2 cellular contexts compared by ENCODE assay signal in the genomic region with DNA sequence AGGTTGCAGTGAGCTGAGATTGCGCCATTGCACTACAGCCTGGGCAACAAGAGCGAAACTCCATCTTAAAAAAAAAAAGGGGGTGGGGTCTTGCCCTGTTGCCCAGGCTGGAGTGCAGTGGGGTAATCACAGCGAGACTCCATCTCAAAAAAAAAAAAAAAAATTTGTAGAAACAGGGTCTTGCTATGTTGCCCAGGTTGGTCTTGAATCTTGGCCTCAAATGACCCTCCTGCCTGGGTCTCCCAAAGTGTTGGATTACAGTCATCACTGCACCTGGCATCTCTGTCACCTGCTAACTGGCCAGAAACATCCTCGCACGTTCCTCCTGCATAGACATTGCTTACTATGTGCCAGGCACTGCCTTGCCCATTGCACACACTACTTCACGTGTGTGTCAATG.
A peak's percentile ranks its signal among the peaks of the same experiment; 100 is the strongest.
TF ChIP-seq lines count a peak whose summit lies in the region.

No MANE protein-coding gene starts in this region.

TF ChIP-seq in GM12891, 5 proteins besides CTCF, POLR2A, EP300 and RAD21:
- TF ChIP-seq PAX5 (IDR thresholded peaks at IDR 0.05; ENCODE audit: insufficient read depth, low read length, severe bottlenecking) (no peak), TAF1 (IDR thresholded peaks at IDR 0.05; ENCODE audit: low read depth, low read length) (no peak), POLR2AphosphoS5 (IDR thresholded peaks at IDR 0.05; ENCODE audit: low read depth, low read length) (no peak), SPI1 (IDR thresholded peaks at IDR 0.05; ENCODE audit: low read depth, low read length) (no peak), POU2F2 (IDR thresholded peaks at IDR 0.05; ENCODE audit: low read depth, low read length) (no peak)

TF ChIP-seq in GM12878, 131 proteins besides CTCF, POLR2A, EP300 and RAD21:
- TF ChIP-seq BMI1 (IDR thresholded peaks at IDR 0.05; ENCODE audit: borderline replicate concordance) = no peak
- no peak for TF ChIP-seq BHLHE40 (IDR thresholded peaks at IDR 0.05; ENCODE audit: borderline replicate concordance in 1 of 2, low read depth in 2 of 2, low read length in 1 of 2)
- TF ChIP-seq, protein P1, sequence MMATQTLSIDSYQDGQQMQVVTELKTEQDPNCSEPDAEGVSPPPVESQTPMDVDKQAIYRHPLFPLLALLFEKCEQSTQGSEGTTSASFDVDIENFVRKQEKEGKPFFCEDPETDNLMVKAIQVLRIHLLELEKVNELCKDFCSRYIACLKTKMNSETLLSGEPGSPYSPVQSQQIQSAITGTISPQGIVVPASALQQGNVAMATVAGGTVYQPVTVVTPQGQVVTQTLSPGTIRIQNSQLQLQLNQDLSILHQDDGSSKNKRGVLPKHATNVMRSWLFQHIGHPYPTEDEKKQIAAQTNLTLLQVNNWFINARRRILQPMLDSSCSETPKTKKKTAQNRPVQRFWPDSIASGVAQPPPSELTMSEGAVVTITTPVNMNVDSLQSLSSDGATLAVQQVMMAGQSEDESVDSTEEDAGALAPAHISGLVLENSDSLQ (IDR thresholded peaks at IDR 0.05) = 0 out of 2 replicates have a peak, but pooled peaks have one; percentile 24
- TF ChIP-seq WRNIP1 (IDR thresholded peaks at IDR 0.05; ENCODE audit: borderline replicate concordance, low read depth, low read length) = no peak
- TF ChIP-seq, protein P2, sequence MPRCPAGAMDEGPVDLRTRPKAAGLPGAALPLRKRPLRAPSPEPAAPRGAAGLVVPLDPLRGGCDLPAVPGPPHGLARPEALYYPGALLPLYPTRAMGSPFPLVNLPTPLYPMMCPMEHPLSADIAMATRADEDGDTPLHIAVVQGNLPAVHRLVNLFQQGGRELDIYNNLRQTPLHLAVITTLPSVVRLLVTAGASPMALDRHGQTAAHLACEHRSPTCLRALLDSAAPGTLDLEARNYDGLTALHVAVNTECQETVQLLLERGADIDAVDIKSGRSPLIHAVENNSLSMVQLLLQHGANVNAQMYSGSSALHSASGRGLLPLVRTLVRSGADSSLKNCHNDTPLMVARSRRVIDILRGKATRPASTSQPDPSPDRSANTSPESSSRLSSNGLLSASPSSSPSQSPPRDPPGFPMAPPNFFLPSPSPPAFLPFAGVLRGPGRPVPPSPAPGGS (IDR thresholded peaks at IDR 0.05; ENCODE audit: borderline replicate concordance, insufficient read depth, low read depth, low read length, poor library complexity, severe bottlenecking) = peak; percentile 89
- TF ChIP-seq RB1 (IDR thresholded peaks at IDR 0.05; ENCODE audit: borderline replicate concordance) = no peak
- TF ChIP-seq, protein P3, sequence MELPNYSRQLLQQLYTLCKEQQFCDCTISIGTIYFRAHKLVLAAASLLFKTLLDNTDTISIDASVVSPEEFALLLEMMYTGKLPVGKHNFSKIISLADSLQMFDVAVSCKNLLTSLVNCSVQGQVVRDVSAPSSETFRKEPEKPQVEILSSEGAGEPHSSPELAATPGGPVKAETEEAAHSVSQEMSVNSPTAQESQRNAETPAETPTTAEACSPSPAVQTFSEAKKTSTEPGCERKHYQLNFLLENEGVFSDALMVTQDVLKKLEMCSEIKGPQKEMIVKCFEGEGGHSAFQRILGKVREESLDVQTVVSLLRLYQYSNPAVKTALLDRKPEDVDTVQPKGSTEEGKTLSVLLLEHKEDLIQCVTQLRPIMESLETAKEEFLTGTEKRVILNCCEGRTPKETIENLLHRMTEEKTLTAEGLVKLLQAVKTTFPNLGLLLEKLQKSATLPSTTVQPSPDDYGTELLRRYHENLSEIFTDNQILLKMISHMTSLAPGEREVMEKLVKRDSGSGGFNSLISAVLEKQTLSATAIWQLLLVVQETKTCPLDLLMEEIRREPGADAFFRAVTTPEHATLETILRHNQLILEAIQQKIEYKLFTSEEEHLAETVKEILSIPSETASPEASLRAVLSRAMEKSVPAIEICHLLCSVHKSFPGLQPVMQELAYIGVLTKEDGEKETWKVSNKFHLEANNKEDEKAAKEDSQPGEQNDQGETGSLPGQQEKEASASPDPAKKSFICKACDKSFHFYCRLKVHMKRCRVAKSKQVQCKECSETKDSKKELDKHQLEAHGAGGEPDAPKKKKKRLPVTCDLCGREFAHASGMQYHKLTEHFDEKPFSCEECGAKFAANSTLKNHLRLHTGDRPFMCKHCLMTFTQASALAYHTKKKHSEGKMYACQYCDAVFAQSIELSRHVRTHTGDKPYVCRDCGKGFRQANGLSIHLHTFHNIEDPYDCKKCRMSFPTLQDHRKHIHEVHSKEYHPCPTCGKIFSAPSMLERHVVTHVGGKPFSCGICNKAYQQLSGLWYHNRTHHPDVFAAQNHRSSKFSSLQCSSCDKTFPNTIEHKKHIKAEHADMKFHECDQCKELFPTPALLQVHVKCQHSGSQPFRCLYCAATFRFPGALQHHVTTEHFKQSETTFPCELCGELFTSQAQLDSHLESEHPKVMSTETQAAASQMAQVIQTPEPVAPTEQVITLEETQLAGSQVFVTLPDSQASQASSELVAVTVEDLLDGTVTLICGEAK (IDR thresholded peaks at IDR 0.05; ENCODE audit: borderline replicate concordance) = no peak
- TF ChIP-seq, protein P4, sequence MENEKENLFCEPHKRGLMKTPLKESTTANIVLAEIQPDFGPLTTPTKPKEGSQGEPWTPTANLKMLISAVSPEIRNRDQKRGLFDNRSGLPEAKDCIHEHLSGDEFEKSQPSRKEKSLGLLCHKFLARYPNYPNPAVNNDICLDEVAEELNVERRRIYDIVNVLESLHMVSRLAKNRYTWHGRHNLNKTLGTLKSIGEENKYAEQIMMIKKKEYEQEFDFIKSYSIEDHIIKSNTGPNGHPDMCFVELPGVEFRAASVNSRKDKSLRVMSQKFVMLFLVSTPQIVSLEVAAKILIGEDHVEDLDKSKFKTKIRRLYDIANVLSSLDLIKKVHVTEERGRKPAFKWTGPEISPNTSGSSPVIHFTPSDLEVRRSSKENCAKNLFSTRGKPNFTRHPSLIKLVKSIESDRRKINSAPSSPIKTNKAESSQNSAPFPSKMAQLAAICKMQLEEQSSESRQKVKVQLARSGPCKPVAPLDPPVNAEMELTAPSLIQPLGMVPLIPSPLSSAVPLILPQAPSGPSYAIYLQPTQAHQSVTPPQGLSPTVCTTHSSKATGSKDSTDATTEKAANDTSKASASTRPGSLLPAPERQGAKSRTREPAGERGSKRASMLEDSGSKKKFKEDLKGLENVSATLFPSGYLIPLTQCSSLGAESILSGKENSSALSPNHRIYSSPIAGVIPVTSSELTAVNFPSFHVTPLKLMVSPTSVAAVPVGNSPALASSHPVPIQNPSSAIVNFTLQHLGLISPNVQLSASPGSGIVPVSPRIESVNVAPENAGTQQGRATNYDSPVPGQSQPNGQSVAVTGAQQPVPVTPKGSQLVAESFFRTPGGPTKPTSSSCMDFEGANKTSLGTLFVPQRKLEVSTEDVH (IDR thresholded peaks at IDR 0.05; ENCODE audit: low read depth, partially characterized antibody) = no peak
- TF ChIP-seq NBN (IDR thresholded peaks at IDR 0.05) = no peak
- TF ChIP-seq ESRRA (IDR thresholded peaks at IDR 0.05; ENCODE audit: low read length) = no peak
- TF ChIP-seq HDAC2 (IDR thresholded peaks at IDR 0.05) = no peak
- no peak for TF ChIP-seq FOS (IDR thresholded peaks at IDR 0.05; ENCODE audit: borderline replicate concordance, extremely low read depth, insufficient read length)
- no peak for TF ChIP-seq ETV6 (conservative IDR thresholded peaks at IDR 0.05 in 1 of 2, IDR thresholded peaks at IDR 0.05 in 1 of 2; ENCODE audit: borderline replicate concordance in 1 of 2, low read depth in 1 of 2)
- TF ChIP-seq, protein P5, sequence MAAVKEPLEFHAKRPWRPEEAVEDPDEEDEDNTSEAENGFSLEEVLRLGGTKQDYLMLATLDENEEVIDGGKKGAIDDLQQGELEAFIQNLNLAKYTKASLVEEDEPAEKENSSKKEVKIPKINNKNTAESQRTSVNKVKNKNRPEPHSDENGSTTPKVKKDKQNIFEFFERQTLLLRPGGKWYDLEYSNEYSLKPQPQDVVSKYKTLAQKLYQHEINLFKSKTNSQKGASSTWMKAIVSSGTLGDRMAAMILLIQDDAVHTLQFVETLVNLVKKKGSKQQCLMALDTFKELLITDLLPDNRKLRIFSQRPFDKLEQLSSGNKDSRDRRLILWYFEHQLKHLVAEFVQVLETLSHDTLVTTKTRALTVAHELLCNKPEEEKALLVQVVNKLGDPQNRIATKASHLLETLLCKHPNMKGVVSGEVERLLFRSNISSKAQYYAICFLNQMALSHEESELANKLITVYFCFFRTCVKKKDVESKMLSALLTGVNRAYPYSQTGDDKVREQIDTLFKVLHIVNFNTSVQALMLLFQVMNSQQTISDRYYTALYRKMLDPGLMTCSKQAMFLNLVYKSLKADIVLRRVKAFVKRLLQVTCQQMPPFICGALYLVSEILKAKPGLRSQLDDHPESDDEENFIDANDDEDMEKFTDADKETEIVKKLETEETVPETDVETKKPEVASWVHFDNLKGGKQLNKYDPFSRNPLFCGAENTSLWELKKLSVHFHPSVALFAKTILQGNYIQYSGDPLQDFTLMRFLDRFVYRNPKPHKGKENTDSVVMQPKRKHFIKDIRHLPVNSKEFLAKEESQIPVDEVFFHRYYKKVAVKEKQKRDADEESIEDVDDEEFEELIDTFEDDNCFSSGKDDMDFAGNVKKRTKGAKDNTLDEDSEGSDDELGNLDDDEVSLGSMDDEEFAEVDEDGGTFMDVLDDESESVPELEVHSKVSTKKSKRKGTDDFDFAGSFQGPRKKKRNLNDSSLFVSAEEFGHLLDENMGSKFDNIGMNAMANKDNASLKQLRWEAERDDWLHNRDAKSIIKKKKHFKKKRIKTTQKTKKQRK (IDR thresholded peaks at IDR 0.05; ENCODE audit: low read depth, low read length) = no peak
- TF ChIP-seq, protein P6, sequence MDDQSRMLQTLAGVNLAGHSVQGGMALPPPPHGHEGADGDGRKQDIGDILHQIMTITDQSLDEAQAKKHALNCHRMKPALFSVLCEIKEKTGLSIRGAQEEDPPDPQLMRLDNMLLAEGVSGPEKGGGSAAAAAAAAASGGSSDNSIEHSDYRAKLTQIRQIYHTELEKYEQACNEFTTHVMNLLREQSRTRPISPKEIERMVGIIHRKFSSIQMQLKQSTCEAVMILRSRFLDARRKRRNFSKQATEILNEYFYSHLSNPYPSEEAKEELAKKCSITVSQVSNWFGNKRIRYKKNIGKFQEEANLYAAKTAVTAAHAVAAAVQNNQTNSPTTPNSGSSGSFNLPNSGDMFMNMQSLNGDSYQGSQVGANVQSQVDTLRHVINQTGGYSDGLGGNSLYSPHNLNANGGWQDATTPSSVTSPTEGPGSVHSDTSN (IDR thresholded peaks at IDR 0.05; ENCODE audit: insufficient replicate concordance, low read depth, low read length) = peak; percentile 35
- no peak for TF ChIP-seq CBX3 (IDR thresholded peaks at IDR 0.05; ENCODE audit: borderline replicate concordance, low read depth)
- TF ChIP-seq RAD51 (IDR thresholded peaks at IDR 0.05) = no peak
- TF ChIP-seq JUNB (IDR thresholded peaks at IDR 0.05) = no peak
- no peak for TF ChIP-seq TCF3 (IDR thresholded peaks at IDR 0.05; ENCODE audit: borderline replicate concordance, insufficient read depth, low read depth, low read length)
